ENCODE assay signal across 8 cellular contexts in genomic region chr1:244075247-244075722, GRCh38. TPM values are rescaled to one million over a fixed set of nuclear protein-coding genes. Genes with fewer than 3 reads are reported as not detected.
DNase-seq lines count a peak whose midpoint lies in the region; ATAC-seq, FAIRE-seq and TF ChIP-seq lines count a peak whose summit lies in the region.

No MANE protein-coding gene starts in this region.

- H4K20me1 ChIP-seq in OCI-LY3 (ENCODE audit: insufficient read depth, low read length) (no peaks in the 10 kb centered on the region), keratinocyte (ENCODE audit: control insufficient read depth, extremely low read depth, insufficient read depth, low read length) (no peaks in the 10 kb centered on the region)

- peak overlapping the region; percentile 77 for H3K4me2 ChIP-seq in OCI-LY3 (ENCODE audit: low read length)
- H3K4me2 ChIP-seq in keratinocyte (ENCODE audit: control insufficient read depth, extremely low read depth, insufficient read depth, low read depth, low read length) = no peak overlapping the region

- H3K9ac ChIP-seq in OCI-LY3 (ENCODE audit: low read length) (peak overlapping the region; percentile 21), keratinocyte (ENCODE audit: control insufficient read depth, extremely low read depth, insufficient read depth, low read length) (no peak overlapping the region)

- H3K36me3 ChIP-seq in OCI-LY3 (replicated peaks; ENCODE audit: low read depth, low read length) = no peaks in the 10 kb centered on the region
- no peaks in the 10 kb centered on the region for H3K36me3 ChIP-seq in keratinocyte (ENCODE audit: control insufficient read depth in 2 of 2, extremely low read depth in 1 of 2, insufficient read depth in 2 of 2, low read length in 2 of 2)

- no peaks in the 10 kb centered on the region for H3K9me3 ChIP-seq in OCI-LY3 (ENCODE audit: insufficient read depth, low read length)
- no peaks in the 10 kb centered on the region for H3K9me3 ChIP-seq in keratinocyte (ENCODE audit: control insufficient read depth, low read depth, low read length)

- H3K4me3 ChIP-seq in OCI-LY3 (ENCODE audit: low read length) (peak overlapping the region; percentile 73), keratinocyte (ENCODE audit: control insufficient read depth in 2 of 3, extremely low read depth in 1 of 3, insufficient read depth in 2 of 3, low read depth in 1 of 3, low read length in 3 of 3) (no peak overlapping the region)

- H3K79me2 ChIP-seq in OCI-LY3 (ENCODE audit: low read length) = no peaks in the 10 kb centered on the region
- no peaks in the 10 kb centered on the region for H3K79me2 ChIP-seq in keratinocyte (ENCODE audit: control insufficient read depth, insufficient read depth, low read length)

- H3K9me1 ChIP-seq in keratinocyte (ENCODE audit: control insufficient read depth, extremely low read depth, insufficient read depth, low read length) = no peaks in the 10 kb centered on the region

- TF ChIP-seq CTCF in OCI-LY3 (IDR thresholded peaks at IDR 0.05; ENCODE audit: low read depth, low read length) = no peak
- no peak for TF ChIP-seq CTCF in keratinocyte (optimal IDR thresholded peaks at IDR 0.05 in 1 of 3, IDR thresholded peaks at IDR 0.05 in 1 of 3, conservative IDR thresholded peaks at IDR 0.05 in 1 of 3; ENCODE audit: extremely low read depth in 1 of 3, insufficient read depth in 2 of 3, low read length in 3 of 3)
- no peak for TF ChIP-seq CTCF in omental fat pad (IDR thresholded peaks at IDR 0.05)

- H3K4me1 ChIP-seq in OCI-LY3 (ENCODE audit: low read length) = peaks cover 33% of the 10 kb centered on the region
- H3K4me1 ChIP-seq in keratinocyte (ENCODE audit: control insufficient read depth, extremely low read depth, insufficient read depth, low read length) = no peaks in the 10 kb centered on the region

- no peak for FAIRE-seq in keratinocyte (lab: Jason Lieb, UNC)

- H3K27me3 ChIP-seq in OCI-LY3 (ENCODE audit: low read depth, low read length) (peaks cover 62% of the 10 kb centered on the region), keratinocyte (ENCODE audit: control insufficient read depth, extremely low read depth, insufficient read depth, low read length) (no peaks in the 10 kb centered on the region)

- H3K27ac ChIP-seq in OCI-LY3 (ENCODE audit: low read length) (no peak overlapping the region), keratinocyte (ENCODE audit: control insufficient read depth, insufficient read depth, low read length) (no peak overlapping the region)

- DNase-seq in EH (ENCODE audit: low read depth) (peak; percentile 69), keratinocyte (ENCODE audit: low read depth, low spot score) (no peak), retina (no peak), amygdala (lab: John Stamatoyannopoulos, UW) (no peak), OCI-M2 (lab: John Stamatoyannopoulos, UW; ENCODE audit: unreplicated experiment) (no peak), omental fat pad (ENCODE audit: low spot score) (no peak)

- dilution Hi-C loops in keratinocyte (cut with MboI; ENCODE audit: extremely low pct_ligation_motif_present, low sequenced_read_pairs) = no loop called here

- peak; percentile 25 for ATAC-seq in GM21447 (IDR thresholded peaks at IDR 0.05; ENCODE audit: unreplicated experiment)
- no peak for ATAC-seq in omental fat pad (ENCODE audit: low FRiP score)

- peak overlapping the region; percentile 69; the same call in 1 of the 2 replicates for H2AFZ ChIP-seq in OCI-LY3 (ENCODE audit: low read depth, low read length)
- H2AFZ ChIP-seq in keratinocyte (ENCODE audit: control insufficient read depth, low read length) = peak overlapping the region; percentile 24

RNA-seq across cellular contexts. Expression of gene ZBTB18, which starts 24.2 kb away (rescaled TPM):
- polyA plus RNA-seq in keratinocyte = 3.8 to 5.8 TPM (median 5.7 TPM) in 3 replicates
- 2.1 TPM for polyA plus RNA-seq in keratinocyte (2011; ENCODE audit: low read depth)
- 3.0 and 3.2 TPM in 2 replicates for polyA plus RNA-seq in keratinocyte (2011; cell fraction: cytosol; rRNA removed)
- polyA plus RNA-seq in keratinocyte (2011; cell fraction: nucleus; rRNA removed) = 6.5 and 7.1 TPM in 2 replicates
- polyA plus RNA-seq in keratinocyte (2012; ENCODE audit: low replicate concordance) = 2.6 and 4.2 TPM in 2 replicates
- 5.0 to 6.1 TPM (median 5.6 TPM) in 3 replicates for polyA minus RNA-seq in keratinocyte
- polyA minus RNA-seq in keratinocyte (2011; cell fraction: cytosol; rRNA and poly(A)+ RNA removed) = 5.6 TPM
- 3.3 and 4.2 TPM in 2 replicates for polyA minus RNA-seq in keratinocyte (2011; cell fraction: nucleus; rRNA and poly(A)+ RNA removed)
- 10 to 100 TPM in 2 of 4 donors, 1 to 10 TPM in 2; 7.0 to 24.7 (median 10.6) TPM for total RNA-seq in omental fat pad
